In the genomic region with DNA sequence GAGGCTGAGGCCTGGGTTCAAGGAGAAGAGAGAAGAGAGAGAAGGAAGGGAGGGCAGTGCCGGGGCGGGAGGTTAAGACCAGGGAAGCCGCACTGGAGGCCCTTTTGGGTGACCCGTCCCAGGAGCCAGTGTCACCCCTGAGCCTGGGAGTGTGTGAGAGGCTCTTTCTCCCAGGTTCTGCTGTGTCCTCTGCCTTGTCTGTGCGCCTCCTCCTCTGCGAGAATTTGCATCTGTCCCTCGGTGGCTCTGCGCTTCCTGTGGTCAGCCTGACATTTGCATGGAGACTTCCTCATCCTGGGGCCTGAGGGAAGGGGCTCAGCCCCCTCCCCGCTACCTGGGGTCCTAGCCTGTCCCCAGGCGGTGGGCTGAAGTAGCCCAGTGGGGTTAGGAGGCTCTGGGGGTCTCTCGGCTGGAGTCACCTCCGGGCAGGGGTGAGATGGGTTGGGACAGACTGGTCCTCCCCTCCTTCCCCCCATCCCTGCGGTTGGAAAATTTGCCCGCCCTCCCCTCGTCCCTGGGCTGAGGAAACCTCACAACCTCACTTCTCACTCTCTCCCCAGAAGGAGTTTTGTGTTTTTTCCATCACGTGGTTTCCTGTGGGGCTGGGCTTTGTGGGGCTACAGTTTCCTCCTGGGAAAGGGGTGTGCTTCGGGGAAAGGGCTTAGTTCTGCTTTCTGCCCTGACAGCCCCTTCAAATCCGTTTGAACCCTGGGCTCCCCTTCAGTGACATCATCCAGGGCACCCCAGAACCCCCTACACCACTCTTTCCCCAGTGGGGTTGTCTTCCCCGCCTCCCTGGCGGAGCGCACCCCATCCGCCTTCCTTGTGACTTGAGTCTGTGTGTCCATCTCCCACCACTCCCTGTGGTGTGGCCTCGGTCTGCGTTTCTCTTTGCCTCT, we compare ENCODE assay signal across 8 cellular contexts. TPM values are rescaled to one million over a fixed set of nuclear protein-coding genes. Genes with fewer than 3 reads are reported as not detected.
DNase-seq lines count a peak whose midpoint lies in the region; ATAC-seq and TF ChIP-seq lines count a peak whose summit lies in the region.
"Had no signal": no experiment of that assay in that cellular context is flagged by ENCODE, and none has a peak within 500 bp of the region (broad histone marks: within the 10 kb centered on the region; RNA-seq: fewer than 3 reads in every experiment).

No MANE protein-coding gene starts in this region.

- TF ChIP-seq CTCF in activated B cell treated with CpG ODN at 0.5 μM for 24 hours (IDR thresholded peaks at IDR 0.05): no peak
- no peak for TF ChIP-seq CTCF in nephron (IDR thresholded peaks at IDR 0.05; ENCODE audit: unreplicated experiment in 3 of 3)
- no peak for TF ChIP-seq CTCF in tibial artery (IDR thresholded peaks at IDR 0.05)

- H3K27ac Mint-ChIP-seq in activated B cell treated with CpG ODN at 0.5 μM for 24 hours (peak overlapping the region; percentile 96), nephron (peak overlapping the region; percentile 68 to 87 (median 75))
- H3K27ac Mint-ChIP-seq in dendritic cell treated with granulocyte-macrophage colony-stimulating factor and Interleukin-4, amounts not matched to agents 40 ng/mL and 50 ng/mL, for 4 days: peak overlapping the region; percentile 93

- no peaks in the 10 kb centered on the region for H3K9me3 Mint-ChIP-seq in activated B cell treated with CpG ODN at 0.5 μM for 24 hours
- no peaks in the 10 kb centered on the region for H3K9me3 Mint-ChIP-seq in dendritic cell treated with granulocyte-macrophage colony-stimulating factor and Interleukin-4, amounts not matched to agents 40 ng/mL and 50 ng/mL, for 4 days
- no peaks in the 10 kb centered on the region for H3K9me3 Mint-ChIP-seq in nephron

- H3K4me1 ChIP-seq in tibial artery: no peaks in the 10 kb centered on the region

- CTCF ChIA-PET in activated B cell treated with CpG ODN at 0.5 μM for 24 hours (lab: Charles Lee): interaction anchor here (1.2 to 14.9 kb wide), 4 partner anchors 7 to 11 kb away, joined by 5 to 571 read pairs (median 12); a partner anchor contains a TSS

- H3K9me3 ChIP-seq in tibial artery: no peaks in the 10 kb centered on the region

- H3K27me3 Mint-ChIP-seq in activated B cell treated with CpG ODN at 0.5 μM for 24 hours (no peaks in the 10 kb centered on the region), nephron (ENCODE audit: low read depth) (no peaks in the 10 kb centered on the region)
- no peaks in the 10 kb centered on the region for H3K27me3 Mint-ChIP-seq in dendritic cell treated with granulocyte-macrophage colony-stimulating factor and Interleukin-4, amounts not matched to agents 40 ng/mL and 50 ng/mL, for 4 days

- peak; percentile 72 for DNase-seq in activated B cell treated with CpG ODN at 0.5 μM for 24 hours
- DNase-seq in tibial artery: peak in 1 of 2 donors; percentile 65

- H3K4me3 Mint-ChIP-seq in activated B cell treated with CpG ODN at 0.5 μM for 24 hours: peak overlapping the region; percentile 99
- peak overlapping the region; percentile 95 for H3K4me3 Mint-ChIP-seq in dendritic cell treated with granulocyte-macrophage colony-stimulating factor and Interleukin-4, amounts not matched to agents 40 ng/mL and 50 ng/mL, for 4 days
- H3K4me3 Mint-ChIP-seq in nephron: peak overlapping the region in 1 of 3 experiments; percentile 30

- POLR2A ChIA-PET in activated B cell treated with CpG ODN at 0.5 μM for 24 hours (lab: Charles Lee): interaction anchor here (17.0 to 24.6 kb wide), 2 partner anchors 5 to 11 kb away, joined by 1516 read pairs; a partner anchor contains a TSS

- no peaks in the 10 kb centered on the region for H3K27me3 ChIP-seq in tibial artery

- H3K27ac ChIP-seq in tibial artery: peak overlapping the region in 1 of 2 donors; percentile 19

- intact Hi-C loops in activated B cell treated with CpG ODN at 0.5 μM for 24 hours (cut with micrococcal nuclease): loop anchor here (1.0 to 10.0 kb wide), 3 partner anchors 7 to 529 kb away; a partner anchor contains a TSS
- intact Hi-C loops in dendritic cell treated with granulocyte-macrophage colony-stimulating factor and Interleukin-4, amounts not matched to agents 40 ng/mL and 50 ng/mL, for 4 days (cut with micrococcal nuclease): no loop called here
- intact Hi-C loops in tibial artery (cut with DNase I; ENCODE audit: low total_unique reads): no loop called here

- ATAC-seq in GM19351 (IDR thresholded peaks at IDR 0.05; ENCODE audit: unreplicated experiment): peak; percentile 49
- peak; percentile 50 for ATAC-seq in HG03280 (IDR thresholded peaks at IDR 0.05; ENCODE audit: unreplicated experiment)
- peak; percentile 38 for ATAC-seq in activated B cell treated with CpG ODN at 0.5 μM for 24 hours (ENCODE audit: low read depth)
- no peak for ATAC-seq in GM18858 (IDR thresholded peaks at IDR 0.05; ENCODE audit: unreplicated experiment)

- H3K36me3 ChIP-seq in tibial artery: peaks cover 0 to 25% (median 0%) of the 10 kb centered on the region in 3 donors

- H3K4me3 ChIP-seq in tibial artery: peak overlapping the region; percentile 35 to 43

- peaks cover 85% of the 10 kb centered on the region for H3K4me1 Mint-ChIP-seq in activated B cell treated with CpG ODN at 0.5 μM for 24 hours
- peaks cover 84% of the 10 kb centered on the region for H3K4me1 Mint-ChIP-seq in dendritic cell treated with granulocyte-macrophage colony-stimulating factor and Interleukin-4, amounts not matched to agents 40 ng/mL and 50 ng/mL, for 4 days (ENCODE audit: low read depth)
- peaks cover 6% of the 10 kb centered on the region for H3K4me1 Mint-ChIP-seq in nephron

- H3K36me3 Mint-ChIP-seq in activated B cell treated with CpG ODN at 0.5 μM for 24 hours (ENCODE audit: low read depth): peaks cover 69% of the 10 kb centered on the region
- H3K36me3 Mint-ChIP-seq in dendritic cell treated with granulocyte-macrophage colony-stimulating factor and Interleukin-4, amounts not matched to agents 40 ng/mL and 50 ng/mL, for 4 days (ENCODE audit: low read depth): peaks cover 74% of the 10 kb centered on the region
- no peaks in the 10 kb centered on the region for H3K36me3 Mint-ChIP-seq in nephron (ENCODE audit: low read depth)

RNA-seq across cellular contexts. Expression of a gene that starts 2.5 kb away (rescaled TPM):
- 371 and 393 TPM in 2 replicates for total RNA-seq in activated B cell treated with CpG ODN at 0.5 μM for 24 hours

RNA-seq across cellular contexts. Expression of a gene that starts 9.8 kb away (rescaled TPM):
- total RNA-seq in activated B cell treated with CpG ODN at 0.5 μM for 24 hours: 54.8 and 63.4 TPM in 2 replicates

RNA-seq across cellular contexts. Expression of a gene that starts 10.1 kb away (rescaled TPM):
- total RNA-seq in activated B cell treated with CpG ODN at 0.5 μM for 24 hours: not detected in 2 replicates
- total RNA-seq: bronchial epithelial cell had no signal

RNA-seq across cellular contexts. Expression of a gene that starts 16.8 kb away (rescaled TPM):
- 240 and 255 TPM in 2 replicates for total RNA-seq in activated B cell treated with CpG ODN at 0.5 μM for 24 hours

RNA-seq across cellular contexts. Expression of a gene that starts 17.0 kb away (rescaled TPM):
- 89.2 and 91.1 TPM in 2 replicates for total RNA-seq in activated B cell treated with CpG ODN at 0.5 μM for 24 hours
